In the genomic region with DNA sequence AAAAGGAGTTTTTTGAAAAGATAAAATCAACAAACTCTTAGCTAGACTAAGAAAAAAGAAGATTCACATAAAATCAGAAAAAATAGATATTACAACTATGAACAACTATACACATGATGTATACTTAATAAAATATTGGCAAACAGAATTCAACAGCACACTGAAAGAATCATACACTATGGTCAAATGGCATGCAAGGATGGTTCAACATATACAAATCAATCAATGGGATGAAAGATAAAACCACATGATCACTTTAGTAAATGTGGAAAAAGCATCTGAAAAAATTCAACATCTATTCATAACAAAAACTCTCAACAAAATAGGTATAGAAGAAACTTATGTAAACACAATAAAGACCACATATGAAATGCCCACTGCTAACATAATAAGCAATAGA, we compare ENCODE assay signal across 19 cellular contexts.
"Had no signal": no experiment of that assay in that cellular context is flagged by ENCODE, and none has a peak within 500 bp of the region (broad histone marks: within the 10 kb centered on the region; RNA-seq: fewer than 3 reads in every experiment).

No MANE protein-coding gene starts in this region.

- DNase-seq: occipital lobe; ovary; posterior cingulate gyrus; psoas muscle; right cardiac atrium; right lobe of liver; sigmoid colon; small intestine; stimulated activated CD4-positive, alpha-beta T cell treated with anti-CD3 and anti-CD28 coated beads, Interleukin-15, amount 100 ng/mL, for 24 hours; stimulated activated CD4-positive, alpha-beta T cell treated with anti-CD3 and anti-CD28 coated beads, Interleukin-2, amount 100 ng/mL, for 24 hours; stimulated activated CD4-positive, alpha-beta T cell treated with anti-CD3 and anti-CD28 coated beads, Interleukin-2, amount 100 ng/mL, for 48 hours; stimulated activated CD4-positive, alpha-beta T cell treated with anti-CD3 and anti-CD28 coated beads, Interleukin-4, amount 100 ng/mL, for 24 hours; stimulated activated naive B cell treated with anti-CD40 and anti-IgM and Interleukin-4, amounts not matched to agents 10 μg/mL and 1 μg/mL and 100 μg/mL, for 72 hours; stimulated activated naive CD4-positive, alpha-beta T cell treated with Interleukin-2 at 50 U/mL for 16 hours; stomach; thyroid gland; upper lobe of left lung had no signal

- ATAC-seq: psoas muscle; right cardiac atrium; right lobe of liver; stimulated activated effector memory CD8-positive, alpha-beta T cell treated with anti-CD3 and anti-CD28 coated beads, Interleukin-12 subunit alpha, Interleukin-12 subunit beta, amount 100 ng/mL, for 72 hours; stimulated activated naive B cell treated with anti-CD40 and anti-IgM and Interleukin-4, amounts not matched to agents 10 μg/mL and 1 μg/mL and 100 μg/mL, for 72 hours had no signal

- FAIRE-seq: small intestine, urothelium cell line had no signal
